Comparison of ENCODE assay signal across 21 cellular contexts in genomic region chr1:27945020-27945419, GRCh38. TPM values are rescaled to one million over a fixed set of nuclear protein-coding genes. Genes with fewer than 3 reads are reported as not detected.
A peak's percentile ranks its signal among the peaks of the same experiment; 100 is the strongest.
DNase-seq lines count a peak whose midpoint lies in the region; ATAC-seq, FAIRE-seq and TF ChIP-seq lines count a peak whose summit lies in the region.
"Had no signal": no experiment of that assay in that cellular context is flagged by ENCODE, and none has a peak within 500 bp of the region (broad histone marks: within the 10 kb centered on the region; RNA-seq: fewer than 3 reads in every experiment).

No MANE protein-coding gene starts in this region.

- no peak for DNase-seq in activated CD8-positive, alpha-beta T cell treated with anti-CD3 and anti-CD28 coated beads, Interleukin-2, amount 10 ng/mL, durations not matched to agents 7 days and 5 days
- no peak for DNase-seq in activated CD8-positive, alpha-beta T cell treated with anti-CD3 and anti-CD28 coated beads for 36 hours
- no peak for DNase-seq in T-cell
- no peak for DNase-seq in immature natural killer cell
- DNase-seq in HTR-8/SVneo (ENCODE audit: insufficient read length, low spot score): no peak
- DNase-seq in inferior parietal cortex (ENCODE audit: extremely low spot score): no peak
- DNase-seq: Caco-2; CD8-positive, alpha-beta T cell; HCEC 1CT; MM.1S; NCI-H2029; NCI-H446 treated with DMSO at 0.1 percent for 48 hours; NCI-H526; NK-92 treated with Interleukin-12 subunit alpha and Interleukin-12 subunit beta, amount 100 ng/mL, for 24 hours; PC-3; SJCRH30 had no signal

- no peak overlapping the region for H3K4me3 Mint-ChIP-seq in activated CD8-positive, alpha-beta T cell treated with anti-CD3 and anti-CD28 coated beads, Interleukin-2, amount 10 ng/mL, durations not matched to agents 7 days and 5 days
- H3K4me3 Mint-ChIP-seq in activated CD8-positive, alpha-beta T cell treated with anti-CD3 and anti-CD28 coated beads for 36 hours: no peak overlapping the region
- H3K4me3 Mint-ChIP-seq in T-cell (no peak overlapping the region), immature natural killer cell (peak overlapping the region in 1 of 5 donors; percentile 29)
- no peak overlapping the region for H3K4me3 Mint-ChIP-seq in stimulated activated memory B cell treated with anti-CD40 and anti-IgM and Interleukin-4, amounts not matched to agents 10 μg/mL and 1 μg/mL and 100 μg/mL, for 72 hours
- H3K4me3 Mint-ChIP-seq: CD8-positive, alpha-beta T cell; IgD-negative memory B cell had no signal

- no peak for ATAC-seq in activated CD8-positive, alpha-beta T cell treated with anti-CD3 and anti-CD28 coated beads, Interleukin-2, amount 10 ng/mL, durations not matched to agents 7 days and 5 days
- no peak for ATAC-seq in activated CD8-positive, alpha-beta T cell treated with anti-CD3 and anti-CD28 coated beads for 36 hours
- ATAC-seq in T-cell (replicated peaks in 1 of 4): no peak
- peak; percentile 17 for ATAC-seq in stimulated activated memory B cell treated with anti-CD40 and anti-IgM and Interleukin-4, amounts not matched to agents 10 μg/mL and 1 μg/mL and 100 μg/mL, for 72 hours
- ATAC-seq: CD8-positive, alpha-beta T cell; PC-3 had no signal

- peak overlapping the region; percentile 49 for H3K27ac Mint-ChIP-seq in activated CD8-positive, alpha-beta T cell treated with anti-CD3 and anti-CD28 coated beads, Interleukin-2, amount 10 ng/mL, durations not matched to agents 7 days and 5 days
- no peak overlapping the region for H3K27ac Mint-ChIP-seq in activated CD8-positive, alpha-beta T cell treated with anti-CD3 and anti-CD28 coated beads for 36 hours
- H3K27ac Mint-ChIP-seq in T-cell (peak overlapping the region; percentile 28 to 70), immature natural killer cell (peak overlapping the region in 4 of 6 donors; percentile 55 to 94 (median 70))
- no peak overlapping the region for H3K27ac Mint-ChIP-seq in stimulated activated memory B cell treated with anti-CD40 and anti-IgM and Interleukin-4, amounts not matched to agents 10 μg/mL and 1 μg/mL and 100 μg/mL, for 72 hours
- H3K27ac Mint-ChIP-seq: CD8-positive, alpha-beta T cell; IgD-negative memory B cell had no signal

- TF ChIP-seq CTCF in activated CD8-positive, alpha-beta T cell treated with anti-CD3 and anti-CD28 coated beads for 36 hours (IDR thresholded peaks at IDR 0.05): no peak

- no peaks in the 10 kb centered on the region for H3K27me3 Mint-ChIP-seq in activated CD8-positive, alpha-beta T cell treated with anti-CD3 and anti-CD28 coated beads, Interleukin-2, amount 10 ng/mL, durations not matched to agents 7 days and 5 days (ENCODE audit: low read depth)
- no peaks in the 10 kb centered on the region for H3K27me3 Mint-ChIP-seq in activated CD8-positive, alpha-beta T cell treated with anti-CD3 and anti-CD28 coated beads for 36 hours
- H3K27me3 Mint-ChIP-seq in T-cell (no peaks in the 10 kb centered on the region), immature natural killer cell (ENCODE audit: low read depth in 3 of 3) (peaks cover 0 to 3% (median 2%) of the 10 kb centered on the region in 3 donors)
- no peaks in the 10 kb centered on the region for H3K27me3 Mint-ChIP-seq in stimulated activated memory B cell treated with anti-CD40 and anti-IgM and Interleukin-4, amounts not matched to agents 10 μg/mL and 1 μg/mL and 100 μg/mL, for 72 hours
- H3K27me3 Mint-ChIP-seq: IgD-negative memory B cell had no signal

- no peaks in the 10 kb centered on the region for H3K36me3 Mint-ChIP-seq in activated CD8-positive, alpha-beta T cell treated with anti-CD3 and anti-CD28 coated beads, Interleukin-2, amount 10 ng/mL, durations not matched to agents 7 days and 5 days (ENCODE audit: low read depth)
- no peaks in the 10 kb centered on the region for H3K36me3 Mint-ChIP-seq in activated CD8-positive, alpha-beta T cell treated with anti-CD3 and anti-CD28 coated beads for 36 hours (ENCODE audit: low read depth)
- H3K36me3 Mint-ChIP-seq in T-cell (no peaks in the 10 kb centered on the region), immature natural killer cell (no peaks in the 10 kb centered on the region)
- no peaks in the 10 kb centered on the region for H3K36me3 Mint-ChIP-seq in stimulated activated memory B cell treated with anti-CD40 and anti-IgM and Interleukin-4, amounts not matched to agents 10 μg/mL and 1 μg/mL and 100 μg/mL, for 72 hours
- H3K36me3 Mint-ChIP-seq: CD8-positive, alpha-beta T cell; IgD-negative memory B cell had no signal

- no peak for FAIRE-seq in HTR-8/SVneo (lab: Jason Lieb, UNC)
- FAIRE-seq: G401.6, H1 had no signal

- CTCF ChIA-PET in activated CD8-positive, alpha-beta T cell treated with anti-CD3 and anti-CD28 coated beads, Interleukin-2, amount 10 ng/mL, durations not matched to agents 7 days and 5 days (lab: Charles Lee): interaction anchor here (0.8 to 1.1 kb wide), 3 partner anchors 16 to 263 kb away, joined by 3 to 4 read pairs (median 4); no protein-coding TSS in a partner anchor
- CTCF ChIA-PET in activated CD8-positive, alpha-beta T cell treated with anti-CD3 and anti-CD28 coated beads for 36 hours (lab: Charles Lee): interaction anchor here (0.6 to 1.3 kb wide), 5 partner anchors 13 to 264 kb away, joined by 3 read pairs; no protein-coding TSS in a partner anchor
- CTCF ChIA-PET in T-cell (lab: Charles Lee): interaction anchor here in 1 of 2 donors (1.7 kb wide), 1 partner anchor 46 kb away, joined by 4 read pairs; no protein-coding TSS in a partner anchor

- H3K9me3 Mint-ChIP-seq in activated CD8-positive, alpha-beta T cell treated with anti-CD3 and anti-CD28 coated beads, Interleukin-2, amount 10 ng/mL, durations not matched to agents 7 days and 5 days (ENCODE audit: insufficient read depth): no peaks in the 10 kb centered on the region
- no peaks in the 10 kb centered on the region for H3K9me3 Mint-ChIP-seq in activated CD8-positive, alpha-beta T cell treated with anti-CD3 and anti-CD28 coated beads for 36 hours
- H3K9me3 Mint-ChIP-seq in T-cell: no peaks in the 10 kb centered on the region
- H3K9me3 Mint-ChIP-seq in immature natural killer cell: no peaks in the 10 kb centered on the region
- H3K9me3 Mint-ChIP-seq in stimulated activated memory B cell treated with anti-CD40 and anti-IgM and Interleukin-4, amounts not matched to agents 10 μg/mL and 1 μg/mL and 100 μg/mL, for 72 hours: no peaks in the 10 kb centered on the region
- H3K9me3 Mint-ChIP-seq: CD8-positive, alpha-beta T cell; IgD-negative memory B cell had no signal

- peaks cover 25% of the 10 kb centered on the region for H3K4me1 Mint-ChIP-seq in activated CD8-positive, alpha-beta T cell treated with anti-CD3 and anti-CD28 coated beads, Interleukin-2, amount 10 ng/mL, durations not matched to agents 7 days and 5 days (ENCODE audit: low read depth)
- H3K4me1 Mint-ChIP-seq in activated CD8-positive, alpha-beta T cell treated with anti-CD3 and anti-CD28 coated beads for 36 hours (ENCODE audit: low read depth): peaks cover 19% of the 10 kb centered on the region
- H3K4me1 Mint-ChIP-seq in T-cell (peaks cover 22 to 42% (median 39%) of the 10 kb centered on the region in 3 donors), immature natural killer cell (peaks cover 40 to 45% of the 10 kb centered on the region in 2 donors)
- H3K4me1 Mint-ChIP-seq in stimulated activated memory B cell treated with anti-CD40 and anti-IgM and Interleukin-4, amounts not matched to agents 10 μg/mL and 1 μg/mL and 100 μg/mL, for 72 hours: peaks cover 4% of the 10 kb centered on the region

- intact Hi-C loops in activated CD8-positive, alpha-beta T cell treated with anti-CD3 and anti-CD28 coated beads for 36 hours (cut with micrococcal nuclease): no loop called here

- POLR2A ChIA-PET in activated CD8-positive, alpha-beta T cell treated with anti-CD3 and anti-CD28 coated beads, Interleukin-2, amount 10 ng/mL, durations not matched to agents 7 days and 5 days (lab: Charles Lee): interaction anchor here (1.0 kb wide), 1 partner anchor 29 kb away, joined by 3 read pairs; no protein-coding TSS in a partner anchor
- POLR2A ChIA-PET in activated CD8-positive, alpha-beta T cell treated with anti-CD3 and anti-CD28 coated beads for 36 hours (lab: Charles Lee): interaction anchor here (1.1 kb wide), 1 partner anchor 27 kb away, joined by 3 read pairs; no protein-coding TSS in a partner anchor
- POLR2A ChIA-PET in T-cell (lab: Charles Lee): interaction anchor here in 1 of 2 donors (1.0 kb wide), 1 partner anchor 14 kb away, joined by 4 read pairs; no protein-coding TSS in a partner anchor

RNA-seq across cellular contexts. Expression of gene SMPDL3B, which starts 10.2 kb away (rescaled TPM):
- total RNA-seq in activated CD8-positive, alpha-beta T cell treated with anti-CD3 and anti-CD28 coated beads, Interleukin-2, amount 10 ng/mL, durations not matched to agents 7 days and 5 days: under 1 TPM; 0.76 to 0.82 TPM
- total RNA-seq in activated CD8-positive, alpha-beta T cell treated with anti-CD3 and anti-CD28 coated beads for 36 hours: under 1 TPM; 0.27 to 0.38 TPM
- total RNA-seq in T-cell: under 1 TPM in 4 of 5 donors, not detected in 1; 0.22 to 0.44 (median 0.33) TPM
- polyA plus RNA-seq in immature natural killer cell: 1 to 10 TPM in 1 of 3 donors, under 1 TPM in 1, not detected in 1; 0.71 to 2.3 TPM
- total RNA-seq: A172; CD8-positive, alpha-beta T cell had no signal
- polyA plus RNA-seq: IgD-negative memory B cell had no signal

RNA-seq across cellular contexts. Expression of gene XKR8, which starts 14.8 kb away (rescaled TPM):
- total RNA-seq in activated CD8-positive, alpha-beta T cell treated with anti-CD3 and anti-CD28 coated beads, Interleukin-2, amount 10 ng/mL, durations not matched to agents 7 days and 5 days: 1 to 10 TPM; 8.0 TPM
- 1 to 10 TPM; 3.4 to 3.6 TPM for total RNA-seq in activated CD8-positive, alpha-beta T cell treated with anti-CD3 and anti-CD28 coated beads for 36 hours
- 10 to 100 TPM in 3 of 5 donors, 1 to 10 TPM in 2; 7.7 to 18.3 (median 14.4) TPM for total RNA-seq in T-cell
- 10 to 100 TPM; 27.7 to 39.2 (median 37.0) TPM for polyA plus RNA-seq in immature natural killer cell
- total RNA-seq: SJCRH30 had no signal

RNA-seq across cellular contexts. Expression of gene RPA2, which starts 30.6 kb away (rescaled TPM):
- 10 to 100 TPM; 79.0 to 81.0 TPM for total RNA-seq in activated CD8-positive, alpha-beta T cell treated with anti-CD3 and anti-CD28 coated beads, Interleukin-2, amount 10 ng/mL, durations not matched to agents 7 days and 5 days
- total RNA-seq in activated CD8-positive, alpha-beta T cell treated with anti-CD3 and anti-CD28 coated beads for 36 hours: 10 to 100 TPM; 61.6 to 67.2 TPM
- total RNA-seq in T-cell: 10 to 100 TPM; 36.1 to 68.9 (median 53.5) TPM
- polyA plus RNA-seq in immature natural killer cell: 100 to 1,000 TPM; 258 to 407 (median 270) TPM

Comparison
In these comparisons a context has a peak if more than half of its experiments do, and no peak if none do; other contexts are left out.
1. H3K27ac Mint-ChIP-seq: peak in activated CD8-positive, alpha-beta T cell treated with anti-CD3 and anti-CD28 coated beads, Interleukin-2, amount 10 ng/mL, durations not matched to agents 7 days and 5 days (single experiment), T-cell (2 of 2) and immature natural killer cell (4 of 6); none in activated CD8-positive, alpha-beta T cell treated with anti-CD3 and anti-CD28 coated beads for 36 hours (single experiment) and stimulated activated memory B cell treated with anti-CD40 and anti-IgM and Interleukin-4, amounts not matched to agents 10 μg/mL and 1 μg/mL and 100 μg/mL, for 72 hours (single experiment).